ENCODE assay signal across 26 cellular contexts in the genomic region with DNA sequence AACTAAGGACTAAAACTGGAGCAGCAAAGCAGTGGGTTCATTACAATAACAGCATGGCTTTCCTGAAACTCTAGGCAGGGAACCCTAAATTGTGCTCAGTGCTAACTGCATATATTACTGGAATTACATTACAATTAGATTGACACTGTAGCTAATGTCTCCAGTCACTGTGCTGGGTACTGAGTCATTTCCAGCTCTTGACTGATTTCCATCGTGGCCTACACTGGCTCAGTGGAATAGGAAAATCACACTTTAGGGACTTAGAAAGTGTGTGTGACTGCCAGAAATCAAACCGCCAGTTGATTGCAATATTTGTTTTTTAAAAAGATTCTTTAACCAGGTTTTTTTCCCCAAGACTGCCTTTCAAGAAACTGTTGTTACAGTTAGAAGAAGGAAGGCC.
"Had no signal": no experiment of that assay in that cellular context is flagged by ENCODE, and none has a peak within 500 bp of the region (broad histone marks: within the 10 kb centered on the region; RNA-seq: fewer than 3 reads in every experiment).

No MANE protein-coding gene starts in this region.

- H3K9me3 ChIP-seq: ascending aorta, esophagus muscularis mucosa, gastrocnemius medialis had no signal

- H3K36me3 ChIP-seq: ascending aorta, brain microvascular endothelial cell, esophagus muscularis mucosa, gastrocnemius medialis had no signal

- H3K27ac ChIP-seq: ascending aorta, brain microvascular endothelial cell, coronary artery, dorsolateral prefrontal cortex, esophagus muscularis mucosa, foreskin keratinocyte, gastrocnemius medialis had no signal

- H3K4me1 ChIP-seq: ascending aorta, esophagus muscularis mucosa, foreskin keratinocyte, gastrocnemius medialis had no signal

- H3K4me3 ChIP-seq: ascending aorta, coronary artery, dorsolateral prefrontal cortex, esophagus muscularis mucosa, gastrocnemius medialis had no signal

- H3K27me3 ChIP-seq: ascending aorta, brain microvascular endothelial cell, dorsolateral prefrontal cortex, esophagus muscularis mucosa, foreskin keratinocyte, gastrocnemius medialis had no signal

- DNase-seq: activated CD4-positive, alpha-beta memory T cell treated with anti-CD3 and anti-CD28 coated beads, Interleukin-2, amount 10 ng/mL, durations not matched to agents 7 days and 5 days; activated CD4-positive, alpha-beta T cell treated with anti-CD3 and anti-CD28 coated beads for 1 hour; activated CD4-positive, alpha-beta T cell treated with anti-CD3 and anti-CD28 coated beads for 4 hours; activated CD4-positive, alpha-beta T cell treated with anti-CD3 and anti-CD28 coated beads, Interleukin-2, amount 10 ng/mL, durations not matched to agents 7 days and 5 days; activated CD4-positive, alpha-beta T cell treated with anti-CD3 and anti-CD28 coated beads, Interleukin-2, amount 50 U/mL, for 4 hours; activated CD8-positive, alpha-beta memory T cell treated with anti-CD3 and anti-CD28 coated beads, Interleukin-2, amount 50 U/mL, for 48 hours; activated gamma-delta T cell; activated naive CD4-positive, alpha-beta T cell; activated naive CD4-positive, alpha-beta T cell treated with anti-CD3 and anti-CD28 coated beads, Interleukin-2, amount 10 ng/mL, durations not matched to agents 7 days and 5 days; activated naive CD8-positive, alpha-beta T cell treated with anti-CD3 and anti-CD28 coated beads, Interleukin-2, amount 10 ng/mL, durations not matched to agents 7 days and 5 days; activated T-cell treated with anti-CD3 and anti-CD28 coated beads for 4 hours; activated T-cell treated with anti-CD3 and anti-CD28 coated beads, Interleukin-2, amount 50 U/mL, for 24 hours; activated T-cell treated with anti-CD3 and anti-CD28 coated beads, Interleukin-2, amount 50 U/mL, for 72 hours; brain microvascular endothelial cell; dorsolateral prefrontal cortex; effector memory CD4-positive, alpha-beta T cell; endodermal cell; erythroblast; foreskin keratinocyte; gastrocnemius medialis; T-helper 1 cell; T-helper 17 cell; T1000 had no signal
